ENCODE assay signal across 8 cellular contexts in the genomic region with DNA sequence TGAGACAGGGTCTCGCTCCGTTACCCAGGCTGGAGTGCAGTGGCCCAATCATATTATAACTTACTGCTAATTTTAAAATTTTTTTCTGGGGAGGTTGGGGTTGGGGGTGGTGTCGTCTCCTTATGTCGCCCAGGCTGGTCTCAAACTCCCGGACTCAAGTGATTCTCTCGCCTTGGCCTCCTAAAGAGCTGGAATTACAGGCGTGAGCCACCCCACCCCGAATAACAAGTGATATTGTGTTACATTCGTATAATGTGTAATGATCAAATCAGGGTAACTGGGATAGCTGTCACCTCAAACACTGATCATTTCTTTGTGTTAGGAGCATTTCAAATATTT. TPM values are rescaled to one million over a fixed set of nuclear protein-coding genes. Genes with fewer than 3 reads are reported as not detected.
DNase-seq lines count a peak whose midpoint lies in the region; ATAC-seq and TF ChIP-seq lines count a peak whose summit lies in the region.

No MANE protein-coding gene starts in this region.

- H3K9me3 ChIP-seq in SK-N-SH (no peaks in the 10 kb centered on the region), iPS-15b (ENCODE audit: control insufficient read depth, insufficient read depth, low read length) (no peaks in the 10 kb centered on the region), stomach smooth muscle (ENCODE audit: control insufficient read depth in 2 of 2, low read length in 2 of 2) (no peaks in the 10 kb centered on the region)

- H3K4me1 ChIP-seq in SK-N-SH (ENCODE audit: control insufficient read depth in 1 of 2, insufficient read depth in 2 of 2, low read depth in 1 of 2, low read length in 1 of 2) (no peaks in the 10 kb centered on the region; a peak in 1 of 4 replicates), iPS-15b (ENCODE audit: control insufficient read depth, insufficient read depth, low read length) (peaks cover 3% of the 10 kb centered on the region), stomach smooth muscle (ENCODE audit: control insufficient read depth, insufficient read depth, low read length) (peaks cover 3% of the 10 kb centered on the region)

- peak overlapping the region; percentile 37 for H3K27ac Mint-ChIP-seq in activated T-cell treated with anti-CD3 and anti-CD28 coated beads, Interleukin-2, amount 50 U/mL, for 24 hours

- no peaks in the 10 kb centered on the region for H3K79me2 ChIP-seq in SK-N-SH (ENCODE audit: insufficient read depth)

- no peak overlapping the region for H2AFZ ChIP-seq in SK-N-SH (ENCODE audit: low read depth)

- no peaks in the 10 kb centered on the region for H3K9me2 ChIP-seq in SK-N-SH

- H3K27me3 ChIP-seq in SK-N-SH (ENCODE audit: insufficient read depth) (no peaks in the 10 kb centered on the region), iPS-15b (ENCODE audit: control insufficient read depth, insufficient read depth, low read length) (no peaks in the 10 kb centered on the region), stomach smooth muscle (ENCODE audit: control insufficient read depth in 1 of 2, insufficient read depth in 2 of 2, low read length in 2 of 2) (no peaks in the 10 kb centered on the region)

- no peak overlapping the region for H3K4me3 Mint-ChIP-seq in activated T-cell treated with anti-CD3 and anti-CD28 coated beads, Interleukin-2, amount 50 U/mL, for 24 hours

- POLR2A ChIA-PET in SK-N-SH (lab: Yijun Ruan, JAX), result interaction anchor here (0.6 to 1.7 kb wide), 3 partner anchors 17 to 182 kb away, joined by 3 to 21 read pairs (median 6); partner anchors contain the start of gene KPNA2

- H3K36me3 ChIP-seq in SK-N-SH (replicated peaks in 1 of 2; ENCODE audit: control insufficient read depth in 1 of 2, insufficient read depth in 2 of 2, low read length in 1 of 2), result no peaks in the 10 kb centered on the region
- no peaks in the 10 kb centered on the region for H3K36me3 ChIP-seq in iPS-15b (ENCODE audit: control insufficient read depth, insufficient read depth, low read length)
- H3K36me3 ChIP-seq in stomach smooth muscle (ENCODE audit: control insufficient read depth in 2 of 2, insufficient read depth in 2 of 2, low read length in 2 of 2), result no peaks in the 10 kb centered on the region

- peaks cover 3% of the 10 kb centered on the region for H3K36me3 Mint-ChIP-seq in activated T-cell treated with anti-CD3 and anti-CD28 coated beads, Interleukin-2, amount 50 U/mL, for 24 hours (ENCODE audit: low read depth)

- TF ChIP-seq CTCF in SK-N-SH (IDR thresholded peaks at IDR 0.05), result no peak

- H3F3A ChIP-seq in SK-N-SH (replicated peaks; ENCODE audit: insufficient read depth), result peaks cover 10% of the 10 kb centered on the region

- H3K4me1 Mint-ChIP-seq in activated T-cell treated with anti-CD3 and anti-CD28 coated beads, Interleukin-2, amount 50 U/mL, for 24 hours (ENCODE audit: low read depth), result peaks cover 19% of the 10 kb centered on the region

- CTCF ChIA-PET in SK-N-SH (lab: Yijun Ruan, JAX), result interaction anchor here (0.6 to 1.7 kb wide), 11 partner anchors 8 to 516 kb away, joined by 3 to 7 read pairs (median 4); partner anchors contain the start of gene AMZ2

- WGBS in SK-N-SH (ENCODE audit: low lambda C conversion rate), result 51% methylated on average over 9 of the region's 9 CpGs

- H3K4me2 ChIP-seq in SK-N-SH, result peak overlapping the region; percentile 91

- no peak for ATAC-seq in GM21423 (IDR thresholded peaks at IDR 0.05; ENCODE audit: unreplicated experiment)

- H3K9me3 Mint-ChIP-seq in activated T-cell treated with anti-CD3 and anti-CD28 coated beads, Interleukin-2, amount 50 U/mL, for 24 hours, result no peaks in the 10 kb centered on the region

- no peak for DNase-seq in activated T-cell treated with anti-CD3 and anti-CD28 coated beads, Interleukin-2, amount 50 U/mL, for 24 hours
- no peak for DNase-seq in activated T-cell treated with anti-CD3 and anti-CD28 coated beads, Interleukin-2, amount 50 U/mL, for 1 hour
- no peak for DNase-seq in SK-N-SH
- DNase-seq in effector CD4-positive, alpha-beta T cell, result no peak
- no peak for DNase-seq in stimulated activated CD4-positive, alpha-beta T cell treated with anti-CD3 and anti-CD28 coated beads, Interleukin-2, amount 100 ng/mL, for 48 hours

- peak overlapping the region in 1 of 2 experiments; percentile 54; a peak in 2 of 4 replicates for H3K4me3 ChIP-seq in SK-N-SH (ENCODE audit: low read depth in 2 of 2, low read length in 1 of 2)
- peak overlapping the region; percentile 48 for H3K4me3 ChIP-seq in iPS-15b (ENCODE audit: low read depth, low read length)
- H3K4me3 ChIP-seq in stomach smooth muscle (ENCODE audit: low read length in 2 of 2), result peak overlapping the region in 1 of 2 donors; percentile 81

- H3K27ac ChIP-seq in SK-N-SH (ENCODE audit: low read depth in 2 of 2, low read length in 1 of 2) (0 out of 4 replicates have a peak overlapping the region, but pooled peaks of 1 of the 2 experiments have one; percentile 1), stomach smooth muscle (ENCODE audit: low read length) (peak overlapping the region; percentile 78)

- no peaks in the 10 kb centered on the region for H3K27me3 Mint-ChIP-seq in activated T-cell treated with anti-CD3 and anti-CD28 coated beads, Interleukin-2, amount 50 U/mL, for 24 hours

- no peaks in the 10 kb centered on the region for H4K20me1 ChIP-seq in SK-N-SH (ENCODE audit: insufficient read depth)

- TF ChIP-seq EP300 in SK-N-SH (IDR thresholded peaks at IDR 0.05; ENCODE audit: borderline replicate concordance in 1 of 2, low read depth in 1 of 2, low read length in 1 of 2), result no peak

- H3K9ac ChIP-seq in SK-N-SH (no peak overlapping the region), iPS-15b (ENCODE audit: low read depth, low read length) (no peak overlapping the region), stomach smooth muscle (ENCODE audit: low read length in 2 of 2) (no peak overlapping the region)

- no peak for TF ChIP-seq RAD21 in SK-N-SH (IDR thresholded peaks at IDR 0.05; ENCODE audit: low read length)

TF ChIP-seq in SK-N-SH, 30 proteins besides CTCF, POLR2A, EP300 and RAD21:
- TF ChIP-seq TAF1 (IDR thresholded peaks at IDR 0.05; ENCODE audit: borderline replicate concordance, low read depth, low read length), result no peak

RNA-seq across cellular contexts. Expression of gene KPNA2, which starts 16.2 kb away (rescaled TPM):
- 122 and 139 TPM in 2 replicates for polyA plus RNA-seq in SK-N-SH (2012; rRNA removed)
- polyA plus RNA-seq in SK-N-SH (2012; cell fraction: cytosol; rRNA removed), result 122 and 123 TPM in 2 replicates
- 71.3 and 114 TPM in 2 replicates for polyA plus RNA-seq in SK-N-SH (2012; cell fraction: nucleus; rRNA removed)

RNA-seq across cellular contexts. Expression of gene C17orf58, which starts 23.0 kb away (rescaled TPM):
- 21.2 and 22.9 TPM in 2 replicates for polyA plus RNA-seq in SK-N-SH (2012; rRNA removed)
- 23.1 and 23.4 TPM in 2 replicates for polyA plus RNA-seq in SK-N-SH (2012; cell fraction: cytosol; rRNA removed)
- 9.6 and 13.8 TPM in 2 replicates for polyA plus RNA-seq in SK-N-SH (2012; cell fraction: nucleus; rRNA removed)
